Comparison of ENCODE assay signal across 8 cellular contexts in the genomic region with DNA sequence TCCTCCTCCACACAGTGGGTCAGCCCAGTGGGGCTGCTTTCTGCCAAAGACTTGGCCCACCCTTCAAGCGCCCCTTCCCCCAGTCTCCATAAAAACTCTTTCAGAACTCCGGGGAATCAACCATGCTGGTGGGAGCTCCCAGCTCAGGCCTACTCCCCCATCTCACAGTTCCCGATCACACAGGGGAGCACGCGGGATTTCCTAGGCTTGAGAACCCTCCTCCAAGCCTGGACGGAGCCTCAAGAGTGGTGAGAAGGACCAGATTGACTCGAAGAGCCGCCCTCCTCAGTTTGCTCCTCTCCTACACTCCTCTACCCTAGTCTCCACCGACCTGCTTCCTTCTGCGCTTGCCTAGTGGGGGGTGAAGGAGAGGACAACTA.
DNase-seq lines count a peak whose midpoint lies in the region; ATAC-seq and TF ChIP-seq lines count a peak whose summit lies in the region.

No MANE protein-coding gene starts in this region.

- peak overlapping the region; percentile 94 for H3K27ac ChIP-seq in hepatocyte

- peaks cover 0 to 8% of the 10 kb centered on the region in 2 donors for H3K36me3 Mint-ChIP-seq in activated naive CD4-positive, alpha-beta T cell treated with anti-CD3 and anti-CD28 coated beads, Interleukin-2, amount 50 U/mL, for 72 hours

- no peaks in the 10 kb centered on the region for H4K20me1 ChIP-seq in hepatocyte (ENCODE audit: insufficient read depth, poor library complexity, severe bottlenecking)

- ATAC-seq in activated naive CD4-positive, alpha-beta T cell treated with anti-CD3 and anti-CD28 coated beads, Interleukin-2, amount 50 U/mL, for 72 hours, result no peak
- no peak for ATAC-seq in stimulated activated naive CD8-positive, alpha-beta T cell treated with anti-CD3 and anti-CD28 coated beads, Interleukin-15, amount 100 ng/mL, for 72 hours
- no peak for ATAC-seq in HG02970 (IDR thresholded peaks at IDR 0.05; ENCODE audit: low FRiP score, unreplicated experiment)

- H3K27me3 Mint-ChIP-seq in stimulated activated naive CD8-positive, alpha-beta T cell treated with anti-CD3 and anti-CD28 coated beads, Interleukin-15, amount 100 ng/mL, for 72 hours, result no peaks in the 10 kb centered on the region

- peak overlapping the region; percentile 41 for H3K4me3 ChIP-seq in hepatocyte

- peak overlapping the region; percentile 85 for H2AFZ ChIP-seq in hepatocyte

- no peaks in the 10 kb centered on the region for H3K4me1 ChIP-seq in hepatocyte (ENCODE audit: insufficient read depth)

- peak overlapping the region; percentile 74 to 91 for H3K27ac Mint-ChIP-seq in activated naive CD4-positive, alpha-beta T cell treated with anti-CD3 and anti-CD28 coated beads, Interleukin-2, amount 50 U/mL, for 72 hours
- peak overlapping the region; percentile 52 to 98 for H3K27ac Mint-ChIP-seq in stimulated activated naive CD8-positive, alpha-beta T cell treated with anti-CD3 and anti-CD28 coated beads, Interleukin-15, amount 100 ng/mL, for 72 hours

- H3K4me1 Mint-ChIP-seq in stimulated activated naive CD8-positive, alpha-beta T cell treated with anti-CD3 and anti-CD28 coated beads, Interleukin-15, amount 100 ng/mL, for 72 hours, result peaks cover 17% of the 10 kb centered on the region

- DNase-seq in NCI-H146 (lab: John Stamatoyannopoulos, UW) (peak; percentile 11), NCI-H146 treated with DMSO at 0.1 percent for 48 hours (lab: John Stamatoyannopoulos, UW; ENCODE audit: unreplicated experiment) (no peak), hepatocyte (ENCODE audit: low spot score) (peak; percentile 44), pons (ENCODE audit: low spot score) (no peak), GF-D8 (lab: John Stamatoyannopoulos, UW) (no peak)
- DNase-seq in activated naive CD4-positive, alpha-beta T cell treated with anti-CD3 and anti-CD28 coated beads, Interleukin-2, amount 50 U/mL, for 72 hours (ENCODE audit: low spot score in 2 of 2), result no peak
- no peak for DNase-seq in stimulated activated naive CD8-positive, alpha-beta T cell treated with anti-CD3 and anti-CD28 coated beads, Interleukin-15, amount 100 ng/mL, for 72 hours

- no peaks in the 10 kb centered on the region for H3K9me2 ChIP-seq in hepatocyte (replicated peaks; ENCODE audit: insufficient read depth)

- H3K36me3 ChIP-seq in hepatocyte (replicated peaks; ENCODE audit: insufficient read depth, low read depth), result no peaks in the 10 kb centered on the region

- H3K4me2 ChIP-seq in hepatocyte, result peak overlapping the region; percentile 91

- H3K27me3 ChIP-seq in hepatocyte, result no peaks in the 10 kb centered on the region

- H3K9me3 Mint-ChIP-seq in activated naive CD4-positive, alpha-beta T cell treated with anti-CD3 and anti-CD28 coated beads, Interleukin-2, amount 50 U/mL, for 72 hours, result no peaks in the 10 kb centered on the region
- H3K9me3 Mint-ChIP-seq in stimulated activated naive CD8-positive, alpha-beta T cell treated with anti-CD3 and anti-CD28 coated beads, Interleukin-15, amount 100 ng/mL, for 72 hours, result no peaks in the 10 kb centered on the region

- TF ChIP-seq CTCF in hepatocyte (IDR thresholded peaks at IDR 0.05; ENCODE audit: poor library complexity), result no peak

- 45% methylated on average over 10 of the region's 10 CpGs for WGBS in hepatocyte (ENCODE audit: low lambda C conversion rate, missing lambda C conversion rate)

- peak overlapping the region; percentile 79 to 84 for H3K4me3 Mint-ChIP-seq in stimulated activated naive CD8-positive, alpha-beta T cell treated with anti-CD3 and anti-CD28 coated beads, Interleukin-15, amount 100 ng/mL, for 72 hours

- H3K9me3 ChIP-seq in hepatocyte (ENCODE audit: low read depth), result no peaks in the 10 kb centered on the region

- no peaks in the 10 kb centered on the region for H3K79me2 ChIP-seq in hepatocyte

Comparison
In these comparisons a context has a peak if more than half of its experiments do, and no peak if none do; other contexts are left out.
1. DNase-seq: peak in NCI-H146 (single experiment) and hepatocyte (single experiment); none in NCI-H146 treated with DMSO at 0.1 percent for 48 hours (single experiment), activated naive CD4-positive, alpha-beta T cell treated with anti-CD3 and anti-CD28 coated beads, Interleukin-2, amount 50 U/mL, for 72 hours (0 of 2), stimulated activated naive CD8-positive, alpha-beta T cell treated with anti-CD3 and anti-CD28 coated beads, Interleukin-15, amount 100 ng/mL, for 72 hours (0 of 2), pons (single experiment) and GF-D8 (single experiment).